ENCODE assay signal across 17 cellular contexts in genomic region chr2:193272011-193272410, GRCh38.
"Had no signal": no experiment of that assay in that cellular context is flagged by ENCODE, and none has a peak within 500 bp of the region (broad histone marks: within the 10 kb centered on the region; RNA-seq: fewer than 3 reads in every experiment).

No MANE protein-coding gene starts in this region.

- H3K9me3 ChIP-seq: gastrocnemius medialis, prostate gland, right lobe of liver had no signal

- DNase-seq: activated CD4-positive, alpha-beta T cell treated with anti-CD3 and anti-CD28 coated beads for 36 hours; activated CD8-positive, alpha-beta memory T cell treated with anti-CD3 and anti-CD28 coated beads, Interleukin-2, amount 50 U/mL, for 4 hours; activated CD8-positive, alpha-beta T cell treated with anti-CD3 and anti-CD28 coated beads for 36 hours; activated naive CD4-positive, alpha-beta T cell treated with Interleukin-2 at 50 U/mL for 16 hours; activated naive CD8-positive, alpha-beta T cell treated with anti-CD3 and anti-CD28 coated beads, Interleukin-2, amount 50 U/mL, for 24 hours; effector CD4-positive, alpha-beta T cell; gastrocnemius medialis; heart right ventricle; left ventricle myocardium inferior; occipital lobe; right lobe of liver; stimulated activated CD4-positive, alpha-beta T cell treated with anti-CD3 and anti-CD28 coated beads, Interleukin-2, amount 100 ng/mL, for 24 hours; stimulated activated naive B cell treated with anti-CD40 and anti-IgM and Interleukin-4, amounts not matched to agents 10 μg/mL and 1 μg/mL and 100 μg/mL, for 72 hours had no signal

- H3K9me3 Mint-ChIP-seq: activated CD8-positive, alpha-beta T cell treated with anti-CD3 and anti-CD28 coated beads for 36 hours; activated naive CD8-positive, alpha-beta T cell treated with anti-CD3 and anti-CD28 coated beads, Interleukin-2, amount 50 U/mL, for 24 hours; memory B cell; nephron had no signal

- H3K27ac Mint-ChIP-seq: activated CD4-positive, alpha-beta T cell treated with anti-CD3 and anti-CD28 coated beads for 36 hours; activated CD8-positive, alpha-beta T cell treated with anti-CD3 and anti-CD28 coated beads for 36 hours; activated naive CD8-positive, alpha-beta T cell treated with anti-CD3 and anti-CD28 coated beads, Interleukin-2, amount 50 U/mL, for 24 hours; memory B cell; nephron; stimulated activated naive B cell treated with anti-CD40 and anti-IgM and Interleukin-4, amounts not matched to agents 10 μg/mL and 1 μg/mL and 100 μg/mL, for 72 hours had no signal

- H3K36me3 ChIP-seq: gastrocnemius medialis, heart right ventricle, left ventricle myocardium inferior, prostate gland, right lobe of liver had no signal

- H3K36me3 Mint-ChIP-seq: memory B cell; stimulated activated naive B cell treated with anti-CD40 and anti-IgM and Interleukin-4, amounts not matched to agents 10 μg/mL and 1 μg/mL and 100 μg/mL, for 72 hours had no signal

- H3K4me1 ChIP-seq: gastrocnemius medialis, heart right ventricle, left ventricle myocardium inferior, prostate gland, right lobe of liver had no signal

- H3K4me3 ChIP-seq: gastrocnemius medialis, heart right ventricle, left ventricle myocardium inferior, prostate gland, right lobe of liver had no signal

- H3K4me3 Mint-ChIP-seq: activated CD4-positive, alpha-beta T cell treated with anti-CD3 and anti-CD28 coated beads for 36 hours; activated CD8-positive, alpha-beta T cell treated with anti-CD3 and anti-CD28 coated beads for 36 hours; activated naive CD8-positive, alpha-beta T cell treated with anti-CD3 and anti-CD28 coated beads, Interleukin-2, amount 50 U/mL, for 24 hours; memory B cell; nephron; stimulated activated naive B cell treated with anti-CD40 and anti-IgM and Interleukin-4, amounts not matched to agents 10 μg/mL and 1 μg/mL and 100 μg/mL, for 72 hours had no signal

- H3K27me3 Mint-ChIP-seq: activated CD4-positive, alpha-beta T cell treated with anti-CD3 and anti-CD28 coated beads for 36 hours; activated CD8-positive, alpha-beta T cell treated with anti-CD3 and anti-CD28 coated beads for 36 hours; activated naive CD8-positive, alpha-beta T cell treated with anti-CD3 and anti-CD28 coated beads, Interleukin-2, amount 50 U/mL, for 24 hours; memory B cell; stimulated activated naive B cell treated with anti-CD40 and anti-IgM and Interleukin-4, amounts not matched to agents 10 μg/mL and 1 μg/mL and 100 μg/mL, for 72 hours had no signal

- ATAC-seq: activated CD4-positive, alpha-beta T cell treated with anti-CD3 and anti-CD28 coated beads for 36 hours; activated CD8-positive, alpha-beta T cell treated with anti-CD3 and anti-CD28 coated beads for 36 hours; activated naive CD8-positive, alpha-beta T cell treated with anti-CD3 and anti-CD28 coated beads, Interleukin-2, amount 50 U/mL, for 24 hours; gastrocnemius medialis; heart right ventricle; stimulated activated naive B cell treated with anti-CD40 and anti-IgM and Interleukin-4, amounts not matched to agents 10 μg/mL and 1 μg/mL and 100 μg/mL, for 72 hours had no signal

- H3K27ac ChIP-seq: gastrocnemius medialis, heart right ventricle, left ventricle myocardium inferior, prostate gland, right lobe of liver, VCaP had no signal

- H3K27me3 ChIP-seq: gastrocnemius medialis, heart right ventricle, right lobe of liver had no signal

- H3K4me1 Mint-ChIP-seq: activated CD4-positive, alpha-beta T cell treated with anti-CD3 and anti-CD28 coated beads for 36 hours; activated naive CD8-positive, alpha-beta T cell treated with anti-CD3 and anti-CD28 coated beads, Interleukin-2, amount 50 U/mL, for 24 hours; memory B cell; nephron; stimulated activated naive B cell treated with anti-CD40 and anti-IgM and Interleukin-4, amounts not matched to agents 10 μg/mL and 1 μg/mL and 100 μg/mL, for 72 hours had no signal
